In genomic region chr18:61829108-61829507, GRCh38 we compare ENCODE assay signal across 25 cellular contexts.
"Had no signal": no experiment of that assay in that cellular context is flagged by ENCODE, and none has a peak within 500 bp of the region (broad histone marks: within the 10 kb centered on the region; RNA-seq: fewer than 3 reads in every experiment).

No MANE protein-coding gene starts in this region.

- H3K27ac Mint-ChIP-seq: activated B cell treated with CpG ODN at 0.5 μM for 24 hours; activated CD4-positive, alpha-beta T cell treated with anti-CD3 and anti-CD28 coated beads for 36 hours; activated naive CD8-positive, alpha-beta T cell; activated T-cell treated with anti-CD3 and anti-CD28 coated beads, Interleukin-2, amount 50 U/mL, for 24 hours; activated T-helper 17 cell treated with anti-CD3 and anti-CD28 coated beads, Interleukin-2, amount 50 U/mL, for 72 hours; T-helper 17 cell had no signal

- ATAC-seq: activated CD4-positive, alpha-beta T cell treated with anti-CD3 and anti-CD28 coated beads for 36 hours; activated T-helper 17 cell treated with anti-CD3 and anti-CD28 coated beads, Interleukin-2, amount 50 U/mL, for 72 hours; foreskin keratinocyte; left lung; T-helper 17 cell had no signal

- H3K27me3 Mint-ChIP-seq: activated CD4-positive, alpha-beta T cell treated with anti-CD3 and anti-CD28 coated beads for 36 hours; activated naive CD8-positive, alpha-beta T cell; activated T-cell treated with anti-CD3 and anti-CD28 coated beads, Interleukin-2, amount 50 U/mL, for 24 hours; activated T-helper 17 cell treated with anti-CD3 and anti-CD28 coated beads, Interleukin-2, amount 50 U/mL, for 72 hours had no signal

- H3K36me3 ChIP-seq: left lung, prostate gland, right atrium auricular region, thyroid gland had no signal

- H3K4me1 ChIP-seq: prostate gland had no signal

- H3K27ac ChIP-seq: foreskin keratinocyte, left lung, prostate gland, right atrium auricular region, SK-N-MC, thyroid gland had no signal

- H3K36me3 Mint-ChIP-seq: activated naive CD8-positive, alpha-beta T cell had no signal

- H3K4me3 Mint-ChIP-seq: activated B cell treated with CpG ODN at 0.5 μM for 24 hours; activated CD4-positive, alpha-beta T cell treated with anti-CD3 and anti-CD28 coated beads for 36 hours; activated naive CD8-positive, alpha-beta T cell; activated T-cell treated with anti-CD3 and anti-CD28 coated beads, Interleukin-2, amount 50 U/mL, for 24 hours; activated T-helper 17 cell treated with anti-CD3 and anti-CD28 coated beads, Interleukin-2, amount 50 U/mL, for 72 hours; neural crest cell; T-helper 17 cell had no signal

- H3K4me3 ChIP-seq: left lung, prostate gland, right atrium auricular region, SK-N-MC, thyroid gland had no signal

- H3K9me3 ChIP-seq: left lung, prostate gland, right atrium auricular region, thyroid gland had no signal

- H3K27me3 ChIP-seq: foreskin keratinocyte, right atrium auricular region, thyroid gland had no signal

- DNase-seq: activated B cell treated with CpG ODN at 0.5 μM for 24 hours; activated CD4-positive, alpha-beta T cell treated with anti-CD3 and anti-CD28 coated beads for 36 hours; activated CD4-positive, alpha-beta T cell treated with anti-CD3 and anti-CD28 coated beads, Interleukin-2, amount 50 U/mL, for 4 hours; activated CD8-positive, alpha-beta memory T cell treated with anti-CD3 and anti-CD28 coated beads for 24 hours; activated CD8-positive, alpha-beta memory T cell treated with anti-CD3 and anti-CD28 coated beads, Interleukin-2, amount 50 U/mL, for 4 hours; activated naive CD4-positive, alpha-beta T cell; activated T-cell treated with anti-CD3 and anti-CD28 coated beads, Interleukin-2, amount 50 U/mL, for 24 hours; cerebellar nuclear complex; effector memory CD4-positive, alpha-beta T cell; foreskin keratinocyte; kidney; mammary epithelial cell; midbrain; stimulated activated naive CD4-positive, alpha-beta T cell; substantia nigra; SW 1271; T-helper 17 cell; thyroid gland had no signal

- H3K9me3 Mint-ChIP-seq: activated B cell treated with CpG ODN at 0.5 μM for 24 hours; activated T-cell treated with anti-CD3 and anti-CD28 coated beads, Interleukin-2, amount 50 U/mL, for 24 hours; activated T-helper 17 cell treated with anti-CD3 and anti-CD28 coated beads, Interleukin-2, amount 50 U/mL, for 72 hours; neural crest cell had no signal
